15 cellular contexts compared by ENCODE assay signal in the genomic region with DNA sequence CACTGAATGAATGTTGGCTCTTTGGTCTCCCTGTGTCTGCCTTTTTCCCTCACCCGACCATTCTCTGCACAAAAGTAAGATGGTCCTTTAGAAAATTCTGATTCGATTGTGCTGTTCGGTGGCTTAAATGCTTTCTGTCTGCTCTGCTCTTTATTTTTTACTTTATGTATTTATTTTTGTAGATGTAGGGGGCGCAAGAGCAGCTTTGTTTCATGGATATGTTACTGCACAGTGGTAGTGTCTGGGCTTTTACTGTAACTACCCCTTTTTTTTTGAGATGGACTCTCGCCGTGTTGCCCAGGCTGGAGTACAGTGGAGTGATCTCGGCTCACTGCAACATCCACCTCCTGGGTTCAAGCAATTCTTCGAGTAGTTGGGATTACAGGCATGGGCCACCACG. TPM values are rescaled to one million over a fixed set of nuclear protein-coding genes. Genes with fewer than 3 reads are reported as not detected.
"Had no signal": no experiment of that assay in that cellular context is flagged by ENCODE, and none has a peak within 500 bp of the region (broad histone marks: within the 10 kb centered on the region; RNA-seq: fewer than 3 reads in every experiment).

No MANE protein-coding gene starts in this region.

- H3K36me3 ChIP-seq: breast epithelium, esophagus squamous epithelium, vagina, WERI-Rb-1 had no signal

- DNase-seq: activated CD4-positive, alpha-beta T cell treated with anti-CD3 and anti-CD28 coated beads for 36 hours; activated CD8-positive, alpha-beta memory T cell treated with anti-CD3 and anti-CD28 coated beads, Interleukin-2, amount 50 U/mL, for 48 hours; activated CD8-positive, alpha-beta T cell treated with anti-CD3 and anti-CD28 coated beads, Interleukin-2, amount 10 ng/mL, durations not matched to agents 7 days and 5 days; activated naive CD4-positive, alpha-beta T cell; aorta; esophagus squamous epithelium; foreskin fibroblast; glutamatergic neuron; left cardiac atrium; midbrain; WERI-Rb-1 had no signal

- H3K4me3 ChIP-seq: breast epithelium, esophagus squamous epithelium, lung, vagina had no signal

- H3K79me2 ChIP-seq: parathyroid adenoma had no signal

- H3K27me3 ChIP-seq: breast epithelium, vagina had no signal

- H3K4me1 ChIP-seq: breast epithelium, esophagus squamous epithelium, parathyroid adenoma, vagina had no signal

- H3K9me3 ChIP-seq: breast epithelium, esophagus squamous epithelium, vagina had no signal

- H3K9ac ChIP-seq: parathyroid adenoma had no signal

- H3K27ac ChIP-seq: breast epithelium, esophagus squamous epithelium, parathyroid adenoma, vagina, WERI-Rb-1 had no signal

- H2AFZ ChIP-seq: parathyroid adenoma had no signal

- ATAC-seq: activated CD4-positive, alpha-beta T cell treated with anti-CD3 and anti-CD28 coated beads for 36 hours; activated CD8-positive, alpha-beta T cell treated with anti-CD3 and anti-CD28 coated beads, Interleukin-2, amount 10 ng/mL, durations not matched to agents 7 days and 5 days; left cardiac atrium had no signal

RNA-seq across cellular contexts. Expression of gene OR2B11, which starts 26.3 kb away (rescaled TPM):
- polyA plus RNA-seq: aorta had no signal
